Comparison of ENCODE assay signal across 14 cellular contexts in genomic region chr9:26722755-26723154, GRCh38.
DNase-seq lines count a peak whose midpoint lies in the region; ATAC-seq and TF ChIP-seq lines count a peak whose summit lies in the region.
"Had no signal": no experiment of that assay in that cellular context is flagged by ENCODE, and none has a peak within 500 bp of the region (broad histone marks: within the 10 kb centered on the region; RNA-seq: fewer than 3 reads in every experiment).

No MANE protein-coding gene starts in this region.

- POLR2A ChIA-PET in SK-N-SH (lab: Yijun Ruan, JAX), result no interaction called here

- 0 out of 2 replicates have a peak, but pooled peaks cover 2% of the 10 kb centered on the region for H3K9me2 ChIP-seq in SK-N-SH

- H3K27ac ChIP-seq in SK-N-SH (ENCODE audit: low read depth in 2 of 2, low read length in 1 of 2), result peak overlapping the region in 1 of 2 experiments; percentile 12; a peak in 1 of 4 replicates
- no peak overlapping the region for H3K27ac ChIP-seq in dorsolateral prefrontal cortex
- no peak overlapping the region for H3K27ac ChIP-seq in iPS-20b (ENCODE audit: low read length)
- no peak overlapping the region for H3K27ac ChIP-seq in tibial nerve
- H3K27ac ChIP-seq: 22Rv1; BLaER1 treated with 17β-estradiol and CSF1 and Interleukin-3, amounts not matched to agents 10 nM and 100 nM had no signal

- WGBS in SK-N-SH (ENCODE audit: low lambda C conversion rate), result 31% methylated on average over 6 of the region's 6 CpGs
- 56 to 60% methylated on average over 6 of the region's 6 CpGs for WGBS in tibial nerve, 2 donors

- no peak overlapping the region for H2AFZ ChIP-seq in SK-N-SH (ENCODE audit: low read depth)

- no peaks in the 10 kb centered on the region; a peak in 1 of 4 replicates for H3K4me1 ChIP-seq in SK-N-SH (ENCODE audit: control insufficient read depth in 1 of 2, insufficient read depth in 2 of 2, low read depth in 1 of 2, low read length in 1 of 2)
- H3K4me1 ChIP-seq in iPS-20b (ENCODE audit: insufficient read depth, low read length), result peaks cover 4% of the 10 kb centered on the region; the same call in 1 of the 2 replicates
- H3K4me1 ChIP-seq in tibial nerve, result peaks cover 0 to 9% (median 0%) of the 10 kb centered on the region in 4 donors
- H3K4me1 ChIP-seq: BLaER1 treated with 17β-estradiol and CSF1 and Interleukin-3, amounts not matched to agents 10 nM and 100 nM had no signal

- TF ChIP-seq RAD21 in SK-N-SH (IDR thresholded peaks at IDR 0.05; ENCODE audit: low read length), result no peak

- no peak for DNase-seq in SK-N-SH
- no peak for DNase-seq in dorsolateral prefrontal cortex
- no peak for DNase-seq in NCI-H2029 (lab: John Stamatoyannopoulos, UW)
- DNase-seq in tibial nerve (ENCODE audit: low spot score in 2 of 2), result no peak
- DNase-seq in AG08395 (ENCODE audit: low spot score), result no peak
- DNase-seq: CD8-positive, alpha-beta memory T cell; COR-L47; DMS 273 treated with DMSO at 0.1 percent for 48 hours; GOT3 had no signal

- no peaks in the 10 kb centered on the region for H3K79me2 ChIP-seq in SK-N-SH (ENCODE audit: insufficient read depth)

- CTCF ChIA-PET in SK-N-SH (lab: Yijun Ruan, JAX), result interaction anchor here (0.6 to 2.2 kb wide), 6 partner anchors 12 to 205 kb away, joined by 3 to 6 read pairs (median 4); no protein-coding TSS in a partner anchor

- TF ChIP-seq CTCF in SK-N-SH (IDR thresholded peaks at IDR 0.05), result no peak
- no peak for TF ChIP-seq CTCF in dorsolateral prefrontal cortex (IDR thresholded peaks at IDR 0.05 in 54 of 56, conservative IDR thresholded peaks at IDR 0.05 in 2 of 56; ENCODE audit: low read depth in 1 of 56, partially characterized antibody in 56 of 56)
- no peak for TF ChIP-seq CTCF in tibial nerve (IDR thresholded peaks at IDR 0.05)

- ATAC-seq in SK-N-SH treated with all-trans-retinoic acid at 6 μM for 48 hours, result peak; percentile 36; the same call in 1 of the 3 replicates
- no peak for ATAC-seq in HG03280 (IDR thresholded peaks at IDR 0.05; ENCODE audit: unreplicated experiment)

- H3K4me3 ChIP-seq in SK-N-SH (ENCODE audit: low read depth in 2 of 2, low read length in 1 of 2), result no peak overlapping the region
- H3K4me3 ChIP-seq in dorsolateral prefrontal cortex, result peak overlapping the region in 30 of 59 donors; percentile 1 to 56 (median 32)
- H3K4me3 ChIP-seq in iPS-20b (ENCODE audit: low read length), result no peak overlapping the region
- no peak overlapping the region for H3K4me3 ChIP-seq in tibial nerve
- H3K4me3 ChIP-seq: BLaER1 treated with 17β-estradiol and CSF1 and Interleukin-3, amounts not matched to agents 10 nM and 100 nM had no signal

- no peaks in the 10 kb centered on the region for H3K9me3 ChIP-seq in SK-N-SH
- no peaks in the 10 kb centered on the region for H3K9me3 ChIP-seq in iPS-20b (ENCODE audit: insufficient read depth, low read depth, low read length)
- no peaks in the 10 kb centered on the region for H3K9me3 ChIP-seq in tibial nerve
- H3K9me3 ChIP-seq: BLaER1 treated with 17β-estradiol and CSF1 and Interleukin-3, amounts not matched to agents 10 nM and 100 nM had no signal

- no peaks in the 10 kb centered on the region for H3F3A ChIP-seq in SK-N-SH (replicated peaks; ENCODE audit: insufficient read depth)

- no peaks in the 10 kb centered on the region for H3K36me3 ChIP-seq in SK-N-SH (replicated peaks in 1 of 2; ENCODE audit: control insufficient read depth in 1 of 2, insufficient read depth in 2 of 2, low read length in 1 of 2)
- no peaks in the 10 kb centered on the region for H3K36me3 ChIP-seq in iPS-20b (ENCODE audit: insufficient read depth, low read depth, low read length)
- no peaks in the 10 kb centered on the region for H3K36me3 ChIP-seq in tibial nerve
- H3K36me3 ChIP-seq: BLaER1 treated with 17β-estradiol and CSF1 and Interleukin-3, amounts not matched to agents 10 nM and 100 nM had no signal

- H3K9ac ChIP-seq in SK-N-SH (no peak overlapping the region), iPS-20b (ENCODE audit: low read depth, low read length) (peak overlapping the region; percentile 40; the same call in 1 of the 2 replicates)
- H3K9ac ChIP-seq: BLaER1 treated with 17β-estradiol and CSF1 and Interleukin-3, amounts not matched to agents 10 nM and 100 nM had no signal

- no peak overlapping the region for H3K4me2 ChIP-seq in SK-N-SH
- H3K4me2 ChIP-seq: BLaER1 treated with 17β-estradiol and CSF1 and Interleukin-3, amounts not matched to agents 10 nM and 100 nM had no signal

- H4K20me1 ChIP-seq in SK-N-SH (ENCODE audit: insufficient read depth), result no peaks in the 10 kb centered on the region
- H4K20me1 ChIP-seq: BLaER1 treated with 17β-estradiol and CSF1 and Interleukin-3, amounts not matched to agents 10 nM and 100 nM had no signal

- intact Hi-C loops in dorsolateral prefrontal cortex (cut with DNase I), result no loop called here

- no peak for TF ChIP-seq EP300 in SK-N-SH (IDR thresholded peaks at IDR 0.05; ENCODE audit: borderline replicate concordance in 1 of 2, low read depth in 1 of 2, low read length in 1 of 2)
- TF ChIP-seq EP300 in tibial nerve (IDR thresholded peaks at IDR 0.05), result no peak

- TF ChIP-seq POLR2A in tibial nerve (IDR thresholded peaks at IDR 0.05), result no peak

- no peaks in the 10 kb centered on the region for H3K27me3 ChIP-seq in SK-N-SH (ENCODE audit: insufficient read depth)
- peaks cover 0 to 41% (median 15%) of the 10 kb centered on the region in 45 donors for H3K27me3 ChIP-seq in dorsolateral prefrontal cortex
- no peaks in the 10 kb centered on the region for H3K27me3 ChIP-seq in iPS-20b (ENCODE audit: insufficient read depth, low read length)
- no peaks in the 10 kb centered on the region for H3K27me3 ChIP-seq in tibial nerve
- H3K27me3 ChIP-seq: BLaER1 treated with 17β-estradiol and CSF1 and Interleukin-3, amounts not matched to agents 10 nM and 100 nM had no signal

TF ChIP-seq in SK-N-SH treated with all-trans-retinoic acid at 6 μM for 48 hours, 23 proteins besides CTCF, POLR2A, EP300 and RAD21:
- TF ChIP-seq, protein P1, sequence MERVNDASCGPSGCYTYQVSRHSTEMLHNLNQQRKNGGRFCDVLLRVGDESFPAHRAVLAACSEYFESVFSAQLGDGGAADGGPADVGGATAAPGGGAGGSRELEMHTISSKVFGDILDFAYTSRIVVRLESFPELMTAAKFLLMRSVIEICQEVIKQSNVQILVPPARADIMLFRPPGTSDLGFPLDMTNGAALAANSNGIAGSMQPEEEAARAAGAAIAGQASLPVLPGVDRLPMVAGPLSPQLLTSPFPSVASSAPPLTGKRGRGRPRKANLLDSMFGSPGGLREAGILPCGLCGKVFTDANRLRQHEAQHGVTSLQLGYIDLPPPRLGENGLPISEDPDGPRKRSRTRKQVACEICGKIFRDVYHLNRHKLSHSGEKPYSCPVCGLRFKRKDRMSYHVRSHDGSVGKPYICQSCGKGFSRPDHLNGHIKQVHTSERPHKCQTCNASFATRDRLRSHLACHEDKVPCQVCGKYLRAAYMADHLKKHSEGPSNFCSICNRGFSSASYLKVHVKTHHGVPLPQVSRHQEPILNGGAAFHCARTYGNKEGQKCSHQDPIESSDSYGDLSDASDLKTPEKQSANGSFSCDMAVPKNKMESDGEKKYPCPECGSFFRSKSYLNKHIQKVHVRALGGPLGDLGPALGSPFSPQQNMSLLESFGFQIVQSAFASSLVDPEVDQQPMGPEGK (CRISPR knock-in tag; IDR thresholded peaks at IDR 0.05; ENCODE audit: borderline replicate concordance), result peak; percentile 35; the same call in 1 of the 2 replicates
- TF ChIP-seq RARB (CRISPR knock-in tag; IDR thresholded peaks at IDR 0.05) (no peak), ISL1 (CRISPR knock-in tag; IDR thresholded peaks at IDR 0.05) (peak; percentile 83)

TF ChIP-seq in SK-N-SH, 30 proteins besides CTCF, POLR2A, EP300 and RAD21:
- TF ChIP-seq, protein P2, sequence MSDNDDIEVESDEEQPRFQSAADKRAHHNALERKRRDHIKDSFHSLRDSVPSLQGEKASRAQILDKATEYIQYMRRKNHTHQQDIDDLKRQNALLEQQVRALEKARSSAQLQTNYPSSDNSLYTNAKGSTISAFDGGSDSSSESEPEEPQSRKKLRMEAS (IDR thresholded peaks at IDR 0.05; ENCODE audit: low read depth), result no peak
- TF ChIP-seq RFX5 (IDR thresholded peaks at IDR 0.05; ENCODE audit: low read length), result no peak
- no peak for TF ChIP-seq REST (IDR thresholded peaks at IDR 0.05; ENCODE audit: low read depth, low read length)
- TF ChIP-seq SMC3 (IDR thresholded peaks at IDR 0.05; ENCODE audit: low read depth, low read length), result no peak
- no peak for TF ChIP-seq SIN3A (IDR thresholded peaks at IDR 0.05; ENCODE audit: borderline replicate concordance, low read depth, low read length)
- no peak for TF ChIP-seq EZH2phosphoT487 (IDR thresholded peaks at IDR 0.05; ENCODE audit: borderline replicate concordance, low read depth)
- TF ChIP-seq GABPA (IDR thresholded peaks at IDR 0.05; ENCODE audit: low read depth), result no peak
- TF ChIP-seq CHD2 (IDR thresholded peaks at IDR 0.05; ENCODE audit: low read length, partially characterized antibody), result no peak
- no peak for TF ChIP-seq JUND (IDR thresholded peaks at IDR 0.05)
- TF ChIP-seq RCOR1 (IDR thresholded peaks at IDR 0.05; ENCODE audit: low read length), result no peak
- TF ChIP-seq FOXJ3 (CRISPR knock-in tag; IDR thresholded peaks at IDR 0.05), result no peak
- TF ChIP-seq MEF2A (IDR thresholded peaks at IDR 0.05; ENCODE audit: borderline replicate concordance, low read depth), result no peak
TF ChIP-seq in SK-N-SH: peak in this region for 0.

Comparison
In these comparisons a context has a peak if more than half of its experiments do, and no peak if none do; other contexts are left out.
1. H3K4me3 ChIP-seq: peak in dorsolateral prefrontal cortex (30 of 59); none in SK-N-SH (0 of 2), iPS-20b (single experiment) and tibial nerve (0 of 4).